ENCODE assay signal across 1 cellular context in the genomic region with DNA sequence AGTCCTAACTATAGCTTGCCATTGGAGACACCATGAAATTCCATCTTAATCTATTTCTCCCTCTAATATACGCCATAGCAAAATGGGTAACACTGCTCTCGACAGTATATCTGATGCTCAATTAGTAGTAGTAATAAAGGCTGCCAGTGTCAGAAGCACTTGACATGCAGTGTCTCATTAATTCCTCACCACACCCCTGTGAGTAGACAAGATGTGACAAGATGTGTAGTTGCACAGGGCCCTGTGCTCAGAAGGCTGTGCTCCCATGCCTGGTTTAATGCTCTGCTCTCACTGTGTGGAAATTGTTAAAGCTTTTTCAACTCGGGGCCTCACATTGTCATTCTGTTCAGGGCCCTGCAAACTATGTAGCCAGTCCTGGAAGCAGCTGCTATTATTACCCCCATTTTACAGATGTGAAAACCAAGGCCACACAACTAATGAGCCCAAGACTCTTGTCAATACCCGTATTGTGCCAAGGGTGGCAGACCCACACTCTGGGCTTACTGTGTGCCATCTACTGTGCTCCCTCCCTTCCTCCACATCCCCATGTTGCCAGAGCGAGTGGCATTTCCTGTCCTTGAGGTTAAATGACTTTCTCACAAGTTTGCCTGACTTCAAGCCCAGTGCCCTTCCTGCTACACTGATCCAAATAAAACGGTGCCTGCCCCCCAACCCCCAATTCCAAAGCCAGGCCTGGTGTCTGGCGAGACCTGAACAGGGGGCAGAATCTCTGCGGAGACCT.
TF ChIP-seq lines count a peak whose summit lies in the region.

No MANE protein-coding gene starts in this region.

TF ChIP-seq in GM23338, 12 proteins besides CTCF, POLR2A, EP300 and RAD21 (continued from another document):
- TF ChIP-seq POLR2AphosphoS5 (IDR thresholded peaks at IDR 0.05; ENCODE audit: low read depth) (no peak), NANOG (IDR thresholded peaks at IDR 0.05; ENCODE audit: borderline replicate concordance) (no peak)
